In the genomic region with DNA sequence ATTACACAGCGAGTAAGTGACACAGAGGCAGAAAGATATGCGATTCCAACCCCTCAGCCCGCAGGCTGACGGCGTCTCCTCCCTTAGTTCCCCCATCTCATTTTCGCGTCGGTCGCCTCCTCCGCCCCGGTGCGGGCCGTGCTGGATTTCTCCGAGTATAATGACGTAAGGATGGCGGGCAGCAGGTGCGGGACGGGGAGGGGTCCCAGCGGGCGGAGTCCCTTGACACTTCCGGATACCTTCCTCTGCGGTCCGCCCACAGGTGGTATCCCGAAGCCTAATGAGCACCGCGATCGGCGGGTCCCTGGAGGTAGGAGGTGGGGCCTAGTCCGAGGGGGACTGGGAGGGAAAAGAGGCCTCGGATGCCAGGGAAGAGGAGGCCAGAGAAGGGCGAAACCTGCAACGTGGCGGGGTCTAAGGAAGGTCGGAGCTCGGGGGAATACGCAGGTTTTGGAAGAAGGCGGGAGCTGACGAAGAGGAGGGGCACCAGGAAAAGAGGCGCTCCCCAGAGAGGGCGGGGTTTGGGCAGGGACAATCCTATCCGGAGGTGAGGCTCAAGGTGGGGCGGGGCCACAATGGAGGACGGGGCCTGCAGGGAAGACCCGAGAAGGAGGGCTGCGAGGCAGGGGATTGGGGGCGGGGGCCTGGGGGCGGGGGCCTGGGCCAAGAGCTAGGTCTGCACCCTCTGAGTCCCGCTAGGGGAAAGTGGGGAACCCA, we compare ENCODE assay signal across 8 cellular contexts. TPM values are rescaled to one million over a fixed set of nuclear protein-coding genes. Genes with fewer than 3 reads are reported as not detected.
DNase-seq lines count a peak whose midpoint lies in the region; ATAC-seq and TF ChIP-seq lines count a peak whose summit lies in the region.

No MANE protein-coding gene starts in this region.

- H3K4me1 ChIP-seq in KMS-11 (ENCODE audit: low read depth, poor library complexity, severe bottlenecking) = peaks cover 16% of the 10 kb centered on the region

- H3K4me3 ChIP-seq in KMS-11 (IDR thresholded peaks at IDR 0.05; ENCODE audit: insufficient read depth, low read depth, low read length) = no peak overlapping the region

- H3K9me3 Mint-ChIP-seq in immature natural killer cell = peaks cover 0 to 4% (median 0%) of the 10 kb centered on the region in 6 donors

- peak overlapping the region; percentile 71 for H3K9ac ChIP-seq in KMS-11

- H3K36me3 Mint-ChIP-seq in immature natural killer cell = peaks cover 0 to 4% (median 3%) of the 10 kb centered on the region in 3 donors

- no peaks in the 10 kb centered on the region for H3K27me3 ChIP-seq in KMS-11 (ENCODE audit: insufficient read depth, low read depth)

- H3K4me3 Mint-ChIP-seq in immature natural killer cell = peak overlapping the region; percentile 72 to 84 (median 77)

- no peaks in the 10 kb centered on the region for H4K20me1 ChIP-seq in KMS-11 (ENCODE audit: insufficient read depth)

- no peak overlapping the region for H3K27ac Mint-ChIP-seq in immature natural killer cell

- H3K27ac ChIP-seq in KMS-11 = peak overlapping the region; percentile 77

- H2AFZ ChIP-seq in KMS-11 (ENCODE audit: low read depth) = peak overlapping the region; percentile 94

- no peaks in the 10 kb centered on the region for H3K79me2 ChIP-seq in KMS-11 (ENCODE audit: insufficient read depth, low read depth)

- peaks cover 20 to 43% (median 30%) of the 10 kb centered on the region in 3 donors for H3K27me3 Mint-ChIP-seq in immature natural killer cell (ENCODE audit: low read depth in 3 of 3)

- peaks cover 7 to 13% of the 10 kb centered on the region in 2 donors for H3K4me1 Mint-ChIP-seq in immature natural killer cell

- peak; percentile 75 for ATAC-seq in GM21825 (IDR thresholded peaks at IDR 0.05; ENCODE audit: unreplicated experiment)

- H3K36me3 ChIP-seq in KMS-11 (ENCODE audit: insufficient read depth) = no peaks in the 10 kb centered on the region

- H3K4me2 ChIP-seq in KMS-11 = peak overlapping the region; percentile 69

- TF ChIP-seq CTCF in KMS-11 (conservative IDR thresholded peaks at IDR 0.05; ENCODE audit: low read depth, low read length) = no peak

- peak; percentile 47 for DNase-seq in EH (ENCODE audit: low read depth)
- DNase-seq in SKM-1 treated with dmso at 0.1 percent for 144 hours (lab: John Stamatoyannopoulos, UW; ENCODE audit: unreplicated experiment) = peak; percentile 80
- DNase-seq in anterior cingulate cortex (lab: John Stamatoyannopoulos, UW) = peak in 32 of 58 donors; percentile 2 to 63 (median 24)
- DNase-seq in immature natural killer cell = peak in 2 of 3 donors; percentile 11 to 16
- peak in 3 of 4 experiments; percentile 46 to 75 (median 61) for DNase-seq in stimulated activated CD4-positive, alpha-beta T cell treated with anti-CD3 and anti-CD28 coated beads, Interleukin-1b, Interleukin-23, amount 100 ng/mL, for 24 hours (ENCODE audit: low read depth in 4 of 4, low spot score in 1 of 4)
- no peak for DNase-seq in GOT3 (lab: John Stamatoyannopoulos, UW)

RNA-seq across cellular contexts. Expression of a gene that starts 3.6 kb away (rescaled TPM):
- polyA plus RNA-seq in immature natural killer cell = under 1 TPM in 1 of 3 donors, not detected in 2; 0.39 TPM
